Comparison of ENCODE assay signal across 8 cellular contexts in genomic region chr3:30605706-30606300, GRCh38. TPM values are rescaled to one million over a fixed set of nuclear protein-coding genes. Genes with fewer than 3 reads are reported as not detected.
DNase-seq lines count a peak whose midpoint lies in the region; TF ChIP-seq lines count a peak whose summit lies in the region.

No MANE protein-coding gene starts in this region.

- H3K4me1 ChIP-seq in BLaER1 (peaks cover 68% of the 10 kb centered on the region), OCI-LY1 (ENCODE audit: insufficient read depth, low read length, severe bottlenecking) (peaks cover 74% of the 10 kb centered on the region)

- H3K27ac ChIP-seq in BLaER1 = peak overlapping the region; percentile 99
- peak overlapping the region; percentile 90 for H3K27ac ChIP-seq in OCI-LY1 (ENCODE audit: low read depth, low read length, poor library complexity, severe bottlenecking)

- H4K20me1 ChIP-seq in BLaER1 (peaks cover 30% of the 10 kb centered on the region), OCI-LY1 (ENCODE audit: insufficient read depth, low read length) (no peaks in the 10 kb centered on the region)

- H3K36me3 ChIP-seq in BLaER1 = peaks cover 8% of the 10 kb centered on the region
- H3K36me3 ChIP-seq in OCI-LY1 (ENCODE audit: insufficient read depth, low read length) = no peaks in the 10 kb centered on the region

- no peaks in the 10 kb centered on the region for H3K9me2 ChIP-seq in OCI-LY1 (ENCODE audit: low read depth, low read length)

- H3K9me3 Mint-ChIP-seq in endothelial cell (ENCODE audit: unreplicated experiment) = no peaks in the 10 kb centered on the region
- peaks cover 3% of the 10 kb centered on the region for H3K9me3 Mint-ChIP-seq in neural crest cell

- H3K27me3 Mint-ChIP-seq in endothelial cell (ENCODE audit: unreplicated experiment) (peaks cover 9% of the 10 kb centered on the region), neural crest cell (ENCODE audit: low read depth) (peaks cover 15% of the 10 kb centered on the region)

- DNase-seq in endothelial cell (ENCODE audit: low spot score) (no peak), neural crest cell (ENCODE audit: low read depth, low spot score) (no peak), hepatic stellate cell (ENCODE audit: low spot score) (no peak), SK-N-DZ (ENCODE audit: low spot score) (no peak), GM19238 (ENCODE audit: insufficient read length, low spot score) (no peak)
- DNase-seq in central memory CD4-positive, alpha-beta T cell = no peak

- no peaks in the 10 kb centered on the region for H3K27me3 ChIP-seq in BLaER1
- H3K27me3 ChIP-seq in OCI-LY1 (ENCODE audit: insufficient read depth, low read length) = no peaks in the 10 kb centered on the region

- no peaks in the 10 kb centered on the region for H3F3A ChIP-seq in OCI-LY1 (ENCODE audit: insufficient read depth, low read length)

- TF ChIP-seq CTCF in OCI-LY1 (IDR thresholded peaks at IDR 0.05; ENCODE audit: low read length) (no peak), endothelial cell (IDR thresholded peaks at IDR 0.05; ENCODE audit: unreplicated experiment) (no peak), neural crest cell (conservative IDR thresholded peaks at IDR 0.05) (no peak)

- H3K27ac Mint-ChIP-seq in endothelial cell (ENCODE audit: unreplicated experiment) = peak overlapping the region; percentile 95
- H3K27ac Mint-ChIP-seq in neural crest cell (ENCODE audit: unreplicated experiment) = peak overlapping the region; percentile 87

- peak overlapping the region; percentile 27; the same call in 1 of the 2 replicates for H2AFZ ChIP-seq in OCI-LY1 (ENCODE audit: low read length)

- peaks cover 34% of the 10 kb centered on the region for H3K79me2 ChIP-seq in OCI-LY1 (ENCODE audit: insufficient read depth, low read length)

- H3K4me3 Mint-ChIP-seq in endothelial cell (ENCODE audit: unreplicated experiment) (peak overlapping the region; percentile 94), neural crest cell (peak overlapping the region; percentile 96)

- peak overlapping the region; percentile 99 for H3K9ac ChIP-seq in BLaER1
- peak overlapping the region; percentile 88 for H3K9ac ChIP-seq in OCI-LY1 (ENCODE audit: low read length)

- peaks cover 11% of the 10 kb centered on the region for H3K36me3 Mint-ChIP-seq in endothelial cell (ENCODE audit: low read depth, unreplicated experiment)
- H3K36me3 Mint-ChIP-seq in neural crest cell (ENCODE audit: low read depth) = no peaks in the 10 kb centered on the region

- H3K4me2 ChIP-seq in BLaER1 (peak overlapping the region; percentile 92), OCI-LY1 (ENCODE audit: low read length) (peak overlapping the region; percentile 88)

- H3K9me3 ChIP-seq in BLaER1 = 0 out of 2 replicates have a peak, but pooled peaks cover 3% of the 10 kb centered on the region
- H3K9me3 ChIP-seq in OCI-LY1 (ENCODE audit: low read length) = no peaks in the 10 kb centered on the region

- peak overlapping the region; percentile 90 for H3K4me3 ChIP-seq in BLaER1
- H3K4me3 ChIP-seq in OCI-LY1 (ENCODE audit: low read depth, low read length, poor library complexity, severe bottlenecking) = peak overlapping the region; percentile 85

- H3K4me1 Mint-ChIP-seq in endothelial cell (ENCODE audit: unreplicated experiment) = peaks cover 50% of the 10 kb centered on the region
- peaks cover 31% of the 10 kb centered on the region for H3K4me1 Mint-ChIP-seq in neural crest cell

RNA-seq across cellular contexts. Expression of gene TGFBR2, which starts 0.6 kb away (rescaled TPM):
- total RNA-seq in endothelial cell (ENCODE audit: unreplicated experiment) = 68.7 TPM
- 8.5 and 8.7 TPM in 2 replicates for total RNA-seq in neural crest cell
- polyA plus RNA-seq in SK-N-DZ (2014; cell fraction: cytosol; rRNA removed) = 0.49 and 0.83 TPM in 2 replicates
- polyA plus RNA-seq in SK-N-DZ (2014; cell fraction: nucleus; rRNA removed) = 0.53 and 1.6 TPM in 2 replicates
